ENCODE assay signal across 26 cellular contexts in the genomic region with DNA sequence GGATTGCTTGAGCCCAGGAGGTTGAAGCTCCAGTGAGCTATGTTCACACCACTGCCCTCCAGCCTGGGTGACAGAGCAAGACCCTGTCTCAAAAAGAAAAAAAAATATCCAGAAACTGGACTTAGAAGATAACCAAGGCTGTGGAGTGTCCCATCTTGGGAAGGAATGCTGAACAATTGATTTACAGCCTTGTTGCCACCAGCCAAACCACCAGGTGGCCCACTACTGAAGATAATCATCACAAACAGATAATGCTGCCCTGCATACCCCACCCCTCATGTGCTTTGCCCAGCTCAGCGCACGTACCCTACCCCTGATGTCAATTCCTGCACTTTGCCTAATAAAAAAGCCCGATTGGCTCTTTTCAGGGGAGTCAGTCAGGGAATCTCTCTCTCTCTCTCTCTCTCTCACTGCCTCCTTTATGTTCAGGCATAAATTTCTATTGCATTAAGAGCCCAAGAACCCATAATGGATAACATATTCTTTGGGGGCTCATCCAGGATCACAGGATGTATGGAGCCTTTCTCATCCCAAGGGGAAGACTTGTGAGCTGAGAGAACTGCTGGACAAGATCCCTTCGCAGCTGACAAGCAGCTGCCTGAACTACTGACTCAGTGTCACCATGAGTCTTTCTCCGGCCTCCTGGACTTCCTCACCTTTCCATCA.
"Had no signal": no experiment of that assay in that cellular context is flagged by ENCODE, and none has a peak within 500 bp of the region (broad histone marks: within the 10 kb centered on the region; RNA-seq: fewer than 3 reads in every experiment).

No MANE protein-coding gene starts in this region.

- H3K36me3 ChIP-seq: adrenal gland, ascending aorta, brain microvascular endothelial cell, left lung, sigmoid colon, tibial artery had no signal

- H3K4me3 Mint-ChIP-seq: activated B cell treated with CpG ODN at 0.5 μM for 24 hours; activated CD4-positive, alpha-beta T cell treated with anti-CD3 and anti-CD28 coated beads for 36 hours; activated naive CD8-positive, alpha-beta T cell; activated T-cell treated with anti-CD3 and anti-CD28 coated beads, Interleukin-2, amount 50 U/mL, for 24 hours; mesothelial cell of epicardium; stimulated activated memory B cell treated with anti-CD40 and anti-IgM and Interleukin-4, amounts not matched to agents 10 μg/mL and 1 μg/mL and 100 μg/mL, for 72 hours had no signal

- H3K4me1 Mint-ChIP-seq: activated B cell treated with CpG ODN at 0.5 μM for 24 hours; activated CD4-positive, alpha-beta T cell treated with anti-CD3 and anti-CD28 coated beads for 36 hours; naive thymus-derived CD8-positive, alpha-beta T cell had no signal

- DNase-seq: activated B cell treated with CpG ODN at 0.5 μM for 24 hours; activated CD4-positive, alpha-beta T cell treated with anti-CD3 and anti-CD28 coated beads for 36 hours; activated CD4-positive, alpha-beta T cell treated with anti-CD3 and anti-CD28 coated beads, Interleukin-2, amount 50 U/mL, for 4 hours; activated CD8-positive, alpha-beta memory T cell treated with anti-CD3 and anti-CD28 coated beads for 24 hours; activated CD8-positive, alpha-beta memory T cell treated with anti-CD3 and anti-CD28 coated beads, Interleukin-2, amount 50 U/mL, for 4 hours; activated naive CD4-positive, alpha-beta T cell; activated T-cell treated with anti-CD3 and anti-CD28 coated beads, Interleukin-2, amount 50 U/mL, for 24 hours; adrenal gland; brain microvascular endothelial cell; caudate nucleus; dermis blood vessel endothelial cell; effector CD8-positive, alpha-beta T cell; foreskin keratinocyte; left lung; naive thymus-derived CD8-positive, alpha-beta T cell; retina; sigmoid colon; stimulated activated CD4-positive, alpha-beta T cell treated with anti-CD3 and anti-CD28 coated beads, Interleukin-15, amount 100 ng/mL, for 24 hours; T1000; tibial artery had no signal

- H3K27ac Mint-ChIP-seq: activated B cell treated with CpG ODN at 0.5 μM for 24 hours; activated CD4-positive, alpha-beta T cell treated with anti-CD3 and anti-CD28 coated beads for 36 hours; activated naive CD8-positive, alpha-beta T cell; activated T-cell treated with anti-CD3 and anti-CD28 coated beads, Interleukin-2, amount 50 U/mL, for 24 hours; activated T-helper 2 cell treated with anti-CD3 and anti-CD28 coated beads, Interferon-gamma antibody, Interleukin-2, Interleukin-4, amounts not matched to agents 10 μg/mL and 5 μg/mL and 100 μg/mL, durations not matched to agents 14 hours and 24 hours and 36 hours; mesothelial cell of epicardium; naive thymus-derived CD8-positive, alpha-beta T cell; stimulated activated memory B cell treated with anti-CD40 and anti-IgM and Interleukin-4, amounts not matched to agents 10 μg/mL and 1 μg/mL and 100 μg/mL, for 72 hours had no signal

- H3K4me2 ChIP-seq: smooth muscle cell had no signal

- ATAC-seq: activated CD4-positive, alpha-beta T cell treated with anti-CD3 and anti-CD28 coated beads for 36 hours; foreskin keratinocyte; left lung; naive thymus-derived CD8-positive, alpha-beta T cell; stimulated activated memory B cell treated with anti-CD40 and anti-IgM and Interleukin-4, amounts not matched to agents 10 μg/mL and 1 μg/mL and 100 μg/mL, for 72 hours had no signal

- H3K27me3 Mint-ChIP-seq: activated B cell treated with CpG ODN at 0.5 μM for 24 hours; activated CD4-positive, alpha-beta T cell treated with anti-CD3 and anti-CD28 coated beads for 36 hours; activated naive CD8-positive, alpha-beta T cell; stimulated activated memory B cell treated with anti-CD40 and anti-IgM and Interleukin-4, amounts not matched to agents 10 μg/mL and 1 μg/mL and 100 μg/mL, for 72 hours had no signal

- H3K4me3 ChIP-seq: adrenal gland, ascending aorta, left lung, sigmoid colon, smooth muscle cell, tibial artery had no signal

- H3K27me3 ChIP-seq: adrenal gland, ascending aorta, brain microvascular endothelial cell, foreskin keratinocyte, left lung, sigmoid colon, tibial artery had no signal

- H3K4me1 ChIP-seq: adrenal gland, ascending aorta, foreskin keratinocyte, left lung, sigmoid colon, tibial artery had no signal

- H3K27ac ChIP-seq: adrenal gland, ascending aorta, brain microvascular endothelial cell, foreskin keratinocyte, left lung, sigmoid colon, tibial artery had no signal
